ENCODE assay signal across 9 cellular contexts in the genomic region with DNA sequence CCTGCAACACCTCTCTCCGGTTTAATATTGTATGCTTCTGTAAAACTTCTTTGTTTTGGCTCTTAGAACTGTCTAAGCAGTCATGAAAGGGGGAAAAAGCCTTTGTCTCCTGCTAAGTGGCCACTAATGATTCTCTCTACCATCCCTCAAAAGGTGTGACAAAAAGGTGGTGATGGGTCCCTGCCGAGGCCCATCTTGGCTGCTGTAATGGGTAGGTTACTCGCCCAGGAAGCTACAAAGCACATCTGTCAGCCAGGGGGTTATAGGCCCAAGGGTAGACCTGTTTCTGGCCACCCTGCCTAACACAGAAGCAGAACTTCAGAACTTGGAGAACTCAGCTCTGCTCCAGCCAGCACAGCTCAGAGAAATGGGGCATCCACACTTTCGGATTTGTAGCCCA. TPM values are rescaled to one million over a fixed set of nuclear protein-coding genes. Genes with fewer than 3 reads are reported as not detected.
DNase-seq lines count a peak whose midpoint lies in the region; ATAC-seq, FAIRE-seq and TF ChIP-seq lines count a peak whose summit lies in the region.
"Had no signal": no experiment of that assay in that cellular context is flagged by ENCODE, and none has a peak within 500 bp of the region (broad histone marks: within the 10 kb centered on the region; RNA-seq: fewer than 3 reads in every experiment).

No MANE protein-coding gene starts in this region.

- H3K9ac ChIP-seq in endothelial cell of umbilical vein (replicated peaks; ENCODE audit: extremely low read depth, insufficient read depth, low read length), result peak overlapping the region; percentile 89

- no peaks in the 10 kb centered on the region for H3K9me3 Mint-ChIP-seq in CD4-positive, alpha-beta T cell

- H4K20me1 ChIP-seq in endothelial cell of umbilical vein (replicated peaks; ENCODE audit: control insufficient read depth, extremely low read depth, insufficient read depth, low read length) (peaks cover 3% of the 10 kb centered on the region), osteoblast (ENCODE audit: insufficient read depth, low read length) (peaks cover 44% of the 10 kb centered on the region)

- peak overlapping the region; percentile 94 for H3K4me3 Mint-ChIP-seq in CD4-positive, alpha-beta T cell

- H2AFZ ChIP-seq in endothelial cell of umbilical vein (ENCODE audit: low read depth, low read length), result peak overlapping the region; percentile 86
- peak overlapping the region; percentile 90 for H2AFZ ChIP-seq in osteoblast (ENCODE audit: low read length)

- H3K4me2 ChIP-seq in endothelial cell of umbilical vein (ENCODE audit: insufficient read depth, low read length), result peak overlapping the region; percentile 61
- peak overlapping the region; percentile 92 for H3K4me2 ChIP-seq in osteoblast (ENCODE audit: insufficient read depth, low read length)

- H3K9me3 ChIP-seq in CD4-positive, alpha-beta T cell (ENCODE audit: control insufficient read depth, low read length), result no peaks in the 10 kb centered on the region
- H3K9me3 ChIP-seq in Panc1 (ENCODE audit: control insufficient read depth, insufficient read depth, low read depth, low read length), result no peaks in the 10 kb centered on the region
- H3K9me3 ChIP-seq in endothelial cell of umbilical vein (replicated peaks; ENCODE audit: control insufficient read depth, insufficient read depth, low read length), result no peaks in the 10 kb centered on the region
- no peaks in the 10 kb centered on the region for H3K9me3 ChIP-seq in osteoblast (ENCODE audit: low read depth, low read length)

- no peak for FAIRE-seq in endothelial cell of umbilical vein (lab: Jason Lieb, UNC)
- no peak for FAIRE-seq in urothelium cell line (lab: Jason Lieb, UNC)
- FAIRE-seq: GM12878 had no signal

- BruUV-seq in Panc1 (replicated peaks; lab: Mats Ljungman, UMichigan) (TSS peak; percentile 56), endothelial cell of umbilical vein (replicated peaks; lab: Mats Ljungman, UMichigan) (TSS peak; percentile 44)

- no peak overlapping the region for H3K27ac Mint-ChIP-seq in CD4-positive, alpha-beta T cell

- no peaks in the 10 kb centered on the region for H3K36me3 Mint-ChIP-seq in CD4-positive, alpha-beta T cell (ENCODE audit: low read depth)

- TF ChIP-seq CTCF in CD4-positive, alpha-beta T cell (IDR thresholded peaks at IDR 0.05), result no peak
- no peak for TF ChIP-seq CTCF in Panc1 (IDR thresholded peaks at IDR 0.05)
- no peak for TF ChIP-seq CTCF in endothelial cell of umbilical vein (IDR thresholded peaks at IDR 0.05; ENCODE audit: extremely low read depth in 1 of 2, insufficient read depth in 1 of 2, low read depth in 1 of 2, low read length in 2 of 2)
- TF ChIP-seq CTCF in osteoblast (IDR thresholded peaks at IDR 0.05; ENCODE audit: extremely low read depth, low read depth, low read length), result no peak

- CTCF ChIA-PET in CD4-positive, alpha-beta T cell (lab: Charles Lee), result interaction anchor here (1.3 kb wide), 1 partner anchor 77 kb away, joined by 3 read pairs; no protein-coding TSS in a partner anchor
- CTCF ChIA-PET in Panc1 (lab: Charles Lee) (interaction anchor here (0.6 to 1.8 kb wide), 3 partner anchors 53 to 299 kb away, joined by 3 to 7 read pairs (median 5); no protein-coding TSS in a partner anchor), endothelial cell of umbilical vein (lab: Charles Lee) (interaction anchor here (1.0 to 6.3 kb wide), 6 partner anchors 11 to 91 kb away, joined by 3 to 37 read pairs (median 7); no protein-coding TSS in a partner anchor)

- no peaks in the 10 kb centered on the region for H3K27me3 Mint-ChIP-seq in CD4-positive, alpha-beta T cell

- H3K4me3 ChIP-seq in Panc1 (ENCODE audit: low read depth in 2 of 2, low read length in 2 of 2) (peak overlapping the region; percentile 79 to 80), endothelial cell of umbilical vein (replicated peaks in 1 of 3; ENCODE audit: insufficient read depth in 1 of 3, low read depth in 1 of 3, low read length in 3 of 3) (peak overlapping the region in 2 of 3 experiments; percentile 67 to 70), osteoblast (ENCODE audit: insufficient read depth, low read length) (peak overlapping the region; percentile 92)

- H3K4me1 Mint-ChIP-seq in CD4-positive, alpha-beta T cell (ENCODE audit: low read depth), result peaks cover 31% of the 10 kb centered on the region

- no peak overlapping the region for H3K27ac ChIP-seq in CD4-positive, alpha-beta T cell (ENCODE audit: low read depth, low read length)
- H3K27ac ChIP-seq in Panc1 (ENCODE audit: low read length) (peak overlapping the region; percentile 72), endothelial cell of umbilical vein (ENCODE audit: insufficient read depth, low read depth, low read length) (peak overlapping the region; percentile 74), osteoblast (ENCODE audit: low read depth, low read length) (peak overlapping the region; percentile 79)

- in situ Hi-C loops in Panc1 (cut with HindIII; ENCODE audit: low pct_unique_long_range_greater_than_20kb, low sequenced_read_pairs), result no loop called here

- intact Hi-C loops in CD4-positive, alpha-beta T cell (cut with DNase I, micrococcal nuclease), result loop anchor here in 1 of 2 experiments (2.0 to 5.0 kb wide), 8 partner anchors 128 to 639 kb away; partner anchors contain the start of genes DCAF12, KIF24, NUDT2 and RPP25L
- intact Hi-C loops in Panc1 (cut with micrococcal nuclease; ENCODE audit: unreplicated experiment), result no loop called here
- intact Hi-C loops in endothelial cell of umbilical vein (cut with micrococcal nuclease), result loop anchor here (2.0 to 5.0 kb wide), 2 partner anchors 16 to 156 kb away; partner anchors contain the start of gene RPP25L

- no peak for DNase-seq in CD4-positive, alpha-beta T cell
- DNase-seq in Panc1 (ENCODE audit: low read depth, low spot score) (no peak), endothelial cell of umbilical vein (ENCODE audit: low read depth, low spot score) (no peak), osteoblast (ENCODE audit: insufficient read length, low spot score, missing footprints) (no peak), urothelium cell line (ENCODE audit: low spot score) (no peak)
- DNase-seq in stimulated activated CD4-positive, alpha-beta T cell treated with anti-CD3 and anti-CD28 coated beads, Interleukin-2, amount 100 ng/mL, for 48 hours, result no peak

- H3K36me3 ChIP-seq in Panc1 (ENCODE audit: control insufficient read depth, insufficient read depth, low read length) (no peaks in the 10 kb centered on the region), endothelial cell of umbilical vein (ENCODE audit: control insufficient read depth in 2 of 2, extremely low read depth in 1 of 2, insufficient read depth in 2 of 2, low read length in 2 of 2) (no peaks in the 10 kb centered on the region), osteoblast (ENCODE audit: insufficient read depth, low read length) (no peaks in the 10 kb centered on the region)

- peaks cover 46% of the 10 kb centered on the region for H3K79me2 ChIP-seq in endothelial cell of umbilical vein (ENCODE audit: control insufficient read depth, insufficient read depth, low read length)
- peaks cover 55% of the 10 kb centered on the region for H3K79me2 ChIP-seq in osteoblast (ENCODE audit: insufficient read depth, low read length)

- dilution Hi-C loops in endothelial cell of umbilical vein (cut with MboI; ENCODE audit: extremely low pct_ligation_motif_present, low sequenced_read_pairs), result no loop called here

- TF ChIP-seq POLR2A in endothelial cell of umbilical vein (IDR thresholded peaks at IDR 0.05; ENCODE audit: low read depth, low read length), result no peak

- POLR2A ChIA-PET in CD4-positive, alpha-beta T cell (lab: Charles Lee), result interaction anchor here (1.3 kb wide), 1 partner anchor 164 kb away, joined by 4 read pairs; the partner anchor contains the start of gene DCTN3
- POLR2A ChIA-PET in Panc1 (lab: Charles Lee), result no interaction called here
- POLR2A ChIA-PET in endothelial cell of umbilical vein (lab: Charles Lee), result no interaction called here

- H3K4me1 ChIP-seq in Panc1 (ENCODE audit: control insufficient read depth, insufficient read depth, low read length) (peaks cover 14% of the 10 kb centered on the region), endothelial cell of umbilical vein (ENCODE audit: control insufficient read depth, extremely low read depth, insufficient read depth, low read length) (peaks cover 16% of the 10 kb centered on the region), osteoblast (ENCODE audit: insufficient read depth, low read length) (peaks cover 24% of the 10 kb centered on the region)

- H3K27me3 ChIP-seq in CD4-positive, alpha-beta T cell (ENCODE audit: control insufficient read depth, insufficient read depth, low read length), result no peaks in the 10 kb centered on the region
- H3K27me3 ChIP-seq in Panc1 (ENCODE audit: control insufficient read depth, insufficient read depth, low read length) (no peaks in the 10 kb centered on the region), endothelial cell of umbilical vein (ENCODE audit: control insufficient read depth in 2 of 2, insufficient read depth in 2 of 2, low read length in 2 of 2) (peaks cover under 1 to 6% of the 10 kb centered on the region in 2 experiments), osteoblast (ENCODE audit: insufficient read depth, low read length) (peaks cover 18% of the 10 kb centered on the region)

- H3K9me1 ChIP-seq in endothelial cell of umbilical vein (replicated peaks; ENCODE audit: control insufficient read depth, extremely low read depth, insufficient read depth, low read length), result no peaks in the 10 kb centered on the region

- no peak for ATAC-seq in CD4-positive, alpha-beta T cell (ENCODE audit: poor library complexity)
- ATAC-seq in Panc1 (no peak), HG02571 (IDR thresholded peaks at IDR 0.05; ENCODE audit: unreplicated experiment) (no peak), GM18858 (IDR thresholded peaks at IDR 0.05; ENCODE audit: unreplicated experiment) (no peak)
- ATAC-seq: GM12878 had no signal

RNA-seq across cellular contexts. Expression of gene FAM219A, which starts 1.6 kb away (rescaled TPM):
- total RNA-seq in CD4-positive, alpha-beta T cell, result 1 to 10 TPM; 7.7 to 8.5 TPM
- total RNA-seq in Panc1 (2021; ENCODE audit: unreplicated experiment), result 38.6 TPM
- 26.2 TPM for polyA plus RNA-seq in Panc1 (2012; ENCODE audit: insufficient read length)
- 35.7 and 39.5 TPM in 2 replicates for total RNA-seq in endothelial cell of umbilical vein
- polyA plus RNA-seq in endothelial cell of umbilical vein, result 18.1 and 20.0 TPM in 2 replicates
- 17.5 and 17.8 TPM in 2 replicates for polyA plus RNA-seq in endothelial cell of umbilical vein (2011; cell fraction: cytosol; rRNA removed)
- polyA plus RNA-seq in endothelial cell of umbilical vein (2011; cell fraction: nucleus; rRNA removed), result 39.3 and 45.0 TPM in 2 replicates
- polyA plus RNA-seq in endothelial cell of umbilical vein (2012), result 27.7 and 28.1 TPM in 2 replicates
- polyA minus RNA-seq in endothelial cell of umbilical vein, result 18.5 and 19.2 TPM in 2 replicates
- 2.0 TPM for polyA minus RNA-seq in endothelial cell of umbilical vein (2011; cell fraction: cytosol; rRNA and poly(A)+ RNA removed)
- 10.0 and 11.0 TPM in 2 replicates for polyA minus RNA-seq in endothelial cell of umbilical vein (2011; cell fraction: nucleus; rRNA and poly(A)+ RNA removed)
- 8.5 and 9.4 TPM in 2 replicates for total RNA-seq in osteoblast

RNA-seq across cellular contexts. Expression of gene DNAI1, which starts 1.9 kb away (rescaled TPM):
- not detected for total RNA-seq in CD4-positive, alpha-beta T cell
- total RNA-seq in Panc1 (2021; ENCODE audit: unreplicated experiment), result 2.2 TPM
- 1.3 TPM for polyA plus RNA-seq in Panc1 (2012; ENCODE audit: insufficient read length)
- total RNA-seq in endothelial cell of umbilical vein, result not detected in 2 replicates
- not detected in 2 replicates for polyA plus RNA-seq in endothelial cell of umbilical vein
- not detected in 2 replicates for polyA plus RNA-seq in endothelial cell of umbilical vein (2011; cell fraction: cytosol; rRNA removed)
- not detected in 2 replicates for polyA plus RNA-seq in endothelial cell of umbilical vein (2011; cell fraction: nucleus; rRNA removed)
- not detected in 2 replicates for polyA plus RNA-seq in endothelial cell of umbilical vein (2012)
- polyA minus RNA-seq in endothelial cell of umbilical vein, result not detected in 2 replicates
- not detected for polyA minus RNA-seq in endothelial cell of umbilical vein (2011; cell fraction: cytosol; rRNA and poly(A)+ RNA removed)
- not detected in 2 replicates for polyA minus RNA-seq in endothelial cell of umbilical vein (2011; cell fraction: nucleus; rRNA and poly(A)+ RNA removed)
- 47.4 TPM in 1 of 2 replicates, not detected in the other for total RNA-seq in osteoblast
- total RNA-seq: GM12878 had no signal
- polyA plus RNA-seq: GM12878 had no signal
